Comparison of ENCODE assay signal across 2 cellular contexts in the genomic region with DNA sequence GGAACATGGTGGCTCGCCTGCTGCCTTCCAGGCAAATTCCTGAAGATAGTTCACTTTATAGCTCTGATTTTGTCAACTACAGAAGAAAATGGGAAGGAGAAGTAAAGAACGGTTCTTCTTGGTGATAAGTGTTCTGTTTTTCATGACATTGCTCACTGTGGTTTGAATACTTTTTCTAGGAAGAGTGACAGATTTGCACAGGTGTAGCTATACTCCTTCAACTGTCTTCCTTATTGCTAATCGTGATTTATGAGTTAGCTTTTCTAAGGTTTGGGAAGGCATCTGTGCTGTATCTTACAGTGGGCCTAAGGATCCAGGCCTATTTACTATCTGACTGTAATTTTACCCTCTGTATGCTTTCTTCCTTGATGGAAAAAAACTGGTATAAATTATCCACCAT.
TF ChIP-seq lines count a peak whose summit lies in the region.

No MANE protein-coding gene starts in this region.

TF ChIP-seq in GM23338, 12 proteins besides CTCF, POLR2A, EP300 and RAD21 (continues in another document):
- TF ChIP-seq EZH2 (IDR thresholded peaks at IDR 0.05; ENCODE audit: low read depth, unreplicated experiment): no peak
- no peak for TF ChIP-seq EZH2phosphoT487 (IDR thresholded peaks at IDR 0.05; ENCODE audit: unreplicated experiment)
- TF ChIP-seq, protein P1, sequence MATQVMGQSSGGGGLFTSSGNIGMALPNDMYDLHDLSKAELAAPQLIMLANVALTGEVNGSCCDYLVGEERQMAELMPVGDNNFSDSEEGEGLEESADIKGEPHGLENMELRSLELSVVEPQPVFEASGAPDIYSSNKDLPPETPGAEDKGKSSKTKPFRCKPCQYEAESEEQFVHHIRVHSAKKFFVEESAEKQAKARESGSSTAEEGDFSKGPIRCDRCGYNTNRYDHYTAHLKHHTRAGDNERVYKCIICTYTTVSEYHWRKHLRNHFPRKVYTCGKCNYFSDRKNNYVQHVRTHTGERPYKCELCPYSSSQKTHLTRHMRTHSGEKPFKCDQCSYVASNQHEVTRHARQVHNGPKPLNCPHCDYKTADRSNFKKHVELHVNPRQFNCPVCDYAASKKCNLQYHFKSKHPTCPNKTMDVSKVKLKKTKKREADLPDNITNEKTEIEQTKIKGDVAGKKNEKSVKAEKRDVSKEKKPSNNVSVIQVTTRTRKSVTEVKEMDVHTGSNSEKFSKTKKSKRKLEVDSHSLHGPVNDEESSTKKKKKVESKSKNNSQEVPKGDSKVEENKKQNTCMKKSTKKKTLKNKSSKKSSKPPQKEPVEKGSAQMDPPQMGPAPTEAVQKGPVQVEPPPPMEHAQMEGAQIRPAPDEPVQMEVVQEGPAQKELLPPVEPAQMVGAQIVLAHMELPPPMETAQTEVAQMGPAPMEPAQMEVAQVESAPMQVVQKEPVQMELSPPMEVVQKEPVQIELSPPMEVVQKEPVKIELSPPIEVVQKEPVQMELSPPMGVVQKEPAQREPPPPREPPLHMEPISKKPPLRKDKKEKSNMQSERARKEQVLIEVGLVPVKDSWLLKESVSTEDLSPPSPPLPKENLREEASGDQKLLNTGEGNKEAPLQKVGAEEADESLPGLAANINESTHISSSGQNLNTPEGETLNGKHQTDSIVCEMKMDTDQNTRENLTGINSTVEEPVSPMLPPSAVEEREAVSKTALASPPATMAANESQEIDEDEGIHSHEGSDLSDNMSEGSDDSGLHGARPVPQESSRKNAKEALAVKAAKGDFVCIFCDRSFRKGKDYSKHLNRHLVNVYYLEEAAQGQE (IDR thresholded peaks at IDR 0.05; ENCODE audit: unreplicated experiment): no peak
- TF ChIP-seq ZNF331 (CRISPR knock-in tag; IDR thresholded peaks at IDR 0.05; ENCODE audit: low read depth): no peak
- TF ChIP-seq STAT1 (IDR thresholded peaks at IDR 0.05; ENCODE audit: unreplicated experiment): no peak
- TF ChIP-seq, protein P2, sequence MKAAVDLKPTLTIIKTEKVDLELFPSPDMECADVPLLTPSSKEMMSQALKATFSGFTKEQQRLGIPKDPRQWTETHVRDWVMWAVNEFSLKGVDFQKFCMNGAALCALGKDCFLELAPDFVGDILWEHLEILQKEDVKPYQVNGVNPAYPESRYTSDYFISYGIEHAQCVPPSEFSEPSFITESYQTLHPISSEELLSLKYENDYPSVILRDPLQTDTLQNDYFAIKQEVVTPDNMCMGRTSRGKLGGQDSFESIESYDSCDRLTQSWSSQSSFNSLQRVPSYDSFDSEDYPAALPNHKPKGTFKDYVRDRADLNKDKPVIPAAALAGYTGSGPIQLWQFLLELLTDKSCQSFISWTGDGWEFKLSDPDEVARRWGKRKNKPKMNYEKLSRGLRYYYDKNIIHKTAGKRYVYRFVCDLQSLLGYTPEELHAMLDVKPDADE (IDR thresholded peaks at IDR 0.05): no peak
- no peak for TF ChIP-seq ZNF114 (CRISPR knock-in tag; IDR thresholded peaks at IDR 0.05)
- TF ChIP-seq NANOG (IDR thresholded peaks at IDR 0.05; ENCODE audit: borderline replicate concordance): no peak
- no peak for TF ChIP-seq JUNB (IDR thresholded peaks at IDR 0.05; ENCODE audit: unreplicated experiment)
- no peak for TF ChIP-seq CREB1 (CRISPR knock-in tag; IDR thresholded peaks at IDR 0.05; ENCODE audit: low read depth)

TF ChIP-seq in H1, 55 proteins besides CTCF, POLR2A, EP300 and RAD21:
- TF ChIP-seq RNF2 (IDR thresholded peaks at IDR 0.05; ENCODE audit: borderline replicate concordance, low read depth, low read length, missing control alignments, poor library complexity, severe bottlenecking) (no peak), TBP (IDR thresholded peaks at IDR 0.05; ENCODE audit: low read depth, low read length) (no peak)
